31 cellular contexts compared by ENCODE assay signal in genomic region chr1:6105763-6106162, GRCh38.
DNase-seq lines count a peak whose midpoint lies in the region; ATAC-seq and TF ChIP-seq lines count a peak whose summit lies in the region.
"Had no signal": no experiment of that assay in that cellular context is flagged by ENCODE, and none has a peak within 500 bp of the region (broad histone marks: within the 10 kb centered on the region; RNA-seq: fewer than 3 reads in every experiment).

No MANE protein-coding gene starts in this region.

- H4K91ac ChIP-seq in H9 (ENCODE audit: insufficient read length, low read depth, low read length) (no peak overlapping the region), neuronal stem cell (ENCODE audit: low read depth, low read length, poor library complexity) (no peak overlapping the region)

- H3K27ac Mint-ChIP-seq in H9, result no peak overlapping the region
- H3K27ac Mint-ChIP-seq: activated naive CD4-positive, alpha-beta T cell treated with anti-CD3 and anti-CD28 coated beads, Interleukin-2, amount 10 ng/mL, durations not matched to agents 7 days and 5 days; natural killer cell treated with Interleukin-12 subunit alpha and Interleukin-12 subunit beta and Interleukin-15 and Interleukin-18, amount 100 ng/mL, for 72 hours had no signal

- no peaks in the 10 kb centered on the region for H3K23me2 ChIP-seq in H9 (ENCODE audit: insufficient read length, low read depth, low read length, poor library complexity, severe bottlenecking)

- no CpG with 5 or more reads among the region's 7 CpGs for WGBS in H9 (ENCODE audit: extremely low coverage, insufficient read length, low lambda C conversion rate)
- no CpG with 5 or more reads among the region's 7 CpGs for WGBS in neuronal stem cell (ENCODE audit: extremely low coverage in 2 of 2, insufficient read length in 2 of 2, insufficient replicate concordance in 1 of 2), 2 donors

- H2AK5ac ChIP-seq in H9 (ENCODE audit: insufficient read length, low read length) (no peak overlapping the region), neuronal stem cell (ENCODE audit: low read depth, low read length) (no peak overlapping the region)

- peaks cover 3% of the 10 kb centered on the region for H4K20me1 ChIP-seq in H9 (ENCODE audit: control insufficient read depth, insufficient read depth, insufficient read length)

- no peaks in the 10 kb centered on the region for H3K79me1 ChIP-seq in H9 (ENCODE audit: insufficient read depth, low read depth, low read length, poor library complexity, severe bottlenecking)
- no peaks in the 10 kb centered on the region for H3K79me1 ChIP-seq in neuronal stem cell (ENCODE audit: low read depth, low read length)

- H3K14ac ChIP-seq in H9 (ENCODE audit: insufficient read depth, low read length) (no peak overlapping the region), neuronal stem cell (ENCODE audit: low read length) (no peak overlapping the region)

- DNase-seq in NCI-H82 (lab: John Stamatoyannopoulos, UW), result peak; percentile 30
- DNase-seq in NCI-H82 treated with DMSO at 0.1 percent for 48 hours (lab: John Stamatoyannopoulos, UW; ENCODE audit: unreplicated experiment), result no peak
- no peak for DNase-seq in H9
- DNase-seq in RPMI8226, result peak; percentile 42
- DNase-seq in neuronal stem cell (ENCODE audit: low spot score), result no peak
- no peak for DNase-seq in NCI-H187 (lab: John Stamatoyannopoulos, UW)
- DNase-seq: activated CD4-positive, alpha-beta T cell treated with anti-CD3 and anti-CD28 coated beads, Interleukin-2, amount 50 U/mL, for 1 hour; activated naive CD4-positive, alpha-beta T cell treated with anti-CD3 and anti-CD28 coated beads, Interleukin-2, amount 10 ng/mL, durations not matched to agents 7 days and 5 days; AML-193; amniotic stem cell; DMS79; effector CD4-positive, alpha-beta T cell; GF-D8; HCEC 1CT; NCI-H1417; NCI-H2107; NCI-H446; NCI-H774; SHP77 treated with DMSO at 0.1 percent for 48 hours; stimulated activated naive CD4-positive, alpha-beta T cell treated with Interleukin-2 at 50 U/mL for 16 hours; T-helper 9 cell; testis had no signal

- H2AFZ ChIP-seq in H9 (ENCODE audit: low read length) (no peak overlapping the region), neuronal stem cell (ENCODE audit: low read length) (no peak overlapping the region)
- H2AFZ ChIP-seq: PC-9 had no signal

- no peak overlapping the region for H3K23ac ChIP-seq in H9 (ENCODE audit: insufficient read length, low read depth, low read length)
- peak overlapping the region; percentile 20 for H3K23ac ChIP-seq in neuronal stem cell (ENCODE audit: low read depth, low read length, poor library complexity)

- H4K8ac ChIP-seq in H9 (replicated peaks; ENCODE audit: insufficient read length, low read depth, low read length) (no peak overlapping the region), neuronal stem cell (ENCODE audit: low read depth, low read length) (no peak overlapping the region)

- H3K4me1 ChIP-seq in H9 (ENCODE audit: insufficient read depth, low read length) (no peaks in the 10 kb centered on the region), neuronal stem cell (ENCODE audit: control insufficient read depth in 2 of 2, insufficient read depth in 1 of 2, low read depth in 1 of 2, low read length in 2 of 2) (peaks cover 0 to 15% of the 10 kb centered on the region in 2 donors)
- H3K4me1 ChIP-seq: breast epithelium, vagina had no signal

- H3K4me3 ChIP-seq in neuronal stem cell (ENCODE audit: low read length in 2 of 2), result no peak overlapping the region
- H3K4me3 ChIP-seq: breast epithelium, lung, mucosa of descending colon, PC-9, testis, vagina had no signal

- no peak overlapping the region for H3K4ac ChIP-seq in H9 (ENCODE audit: low read depth, low read length)
- H3K4ac ChIP-seq in neuronal stem cell (ENCODE audit: low read length), result no peak overlapping the region

- no peaks in the 10 kb centered on the region; a peak in 1 of 7 replicates for H3K36me3 Mint-ChIP-seq in H9 (ENCODE audit: insufficient read depth in 1 of 3, low read depth in 3 of 3)
- H3K36me3 Mint-ChIP-seq: activated naive CD4-positive, alpha-beta T cell treated with anti-CD3 and anti-CD28 coated beads, Interleukin-2, amount 10 ng/mL, durations not matched to agents 7 days and 5 days; natural killer cell treated with Interleukin-12 subunit alpha and Interleukin-12 subunit beta and Interleukin-15 and Interleukin-18, amount 100 ng/mL, for 72 hours had no signal

- TF ChIP-seq CTCF in H9 (conservative IDR thresholded peaks at IDR 0.05), result peak; percentile 25; the same call in 2 of the 3 replicates

- H3T11ph ChIP-seq in H9 (ENCODE audit: low read length), result no peak overlapping the region

- no peak overlapping the region for H3K4me2 ChIP-seq in H9 (ENCODE audit: insufficient read depth, insufficient read length, low read length)
- H3K4me2 ChIP-seq in neuronal stem cell (ENCODE audit: insufficient read depth, low read length, poor library complexity, severe bottlenecking), result no peak overlapping the region
- H3K4me2 ChIP-seq: PC-9 had no signal

- H3K27me3 ChIP-seq in H9 (ENCODE audit: insufficient read depth, low read length), result no peaks in the 10 kb centered on the region
- H3K27me3 ChIP-seq in neuronal stem cell (ENCODE audit: control insufficient read depth in 3 of 3, insufficient read depth in 3 of 3, low read depth in 1 of 3, low read length in 3 of 3), result peaks cover 0 to 31% (median 0%) of the 10 kb centered on the region in 3 experiments
- H3K27me3 ChIP-seq: testis, vagina had no signal

- no peak overlapping the region for H3K56ac ChIP-seq in H9 (ENCODE audit: insufficient read length, low read depth, low read length)

- no peaks in the 10 kb centered on the region for H3K79me2 ChIP-seq in H9 (ENCODE audit: insufficient read depth, low read length)

- H3K27ac ChIP-seq in H9 (ENCODE audit: insufficient read length, low read depth, low read length) (no peak overlapping the region), neuronal stem cell (replicated peaks; ENCODE audit: low read length) (no peak overlapping the region)
- H3K27ac ChIP-seq: breast epithelium, epithelial cell of prostate, PC-9, testis, vagina had no signal

- H3K9me3 Mint-ChIP-seq in H9, result peaks cover 3 to 6% of the 10 kb centered on the region in 2 experiments; a peak in 4 of 5 replicates

- H3K27me3 Mint-ChIP-seq in H9 (ENCODE audit: low read depth), result peaks cover 2% of the 10 kb centered on the region

- H3K9ac ChIP-seq in H9 (ENCODE audit: extremely low read depth, insufficient read length, low read length) (no peak overlapping the region), neuronal stem cell (ENCODE audit: low read depth, low read length, poor library complexity) (no peak overlapping the region)

- no peak overlapping the region for H2BK20ac ChIP-seq in H9 (ENCODE audit: low read depth, low read length, poor library complexity, severe bottlenecking)

- H3K18ac ChIP-seq in H9 (ENCODE audit: insufficient read length, low read depth, low read length) (no peak overlapping the region), neuronal stem cell (ENCODE audit: low read length) (peak overlapping the region; percentile 87)

- H2BK120ac ChIP-seq in H9 (ENCODE audit: low read depth, low read length, poor library complexity, severe bottlenecking), result no peak overlapping the region
- H2BK120ac ChIP-seq in neuronal stem cell (ENCODE audit: low read depth, low read length), result no peak overlapping the region

- no peak overlapping the region for H4K5ac ChIP-seq in H9 (ENCODE audit: insufficient read length, low read depth, low read length)

- H2BK15ac ChIP-seq in H9 (ENCODE audit: low read depth, low read length) (no peak overlapping the region), neuronal stem cell (ENCODE audit: low read length) (no peak overlapping the region)

- H2BK5ac ChIP-seq in H9 (ENCODE audit: insufficient read length, low read length), result no peak overlapping the region
- peak overlapping the region; percentile 90 for H2BK5ac ChIP-seq in neuronal stem cell (ENCODE audit: low read length)

- no peak overlapping the region for H3K4me3 Mint-ChIP-seq in H9
- H3K4me3 Mint-ChIP-seq: activated naive CD4-positive, alpha-beta T cell treated with anti-CD3 and anti-CD28 coated beads, Interleukin-2, amount 10 ng/mL, durations not matched to agents 7 days and 5 days; natural killer cell treated with Interleukin-12 subunit alpha and Interleukin-12 subunit beta and Interleukin-15 and Interleukin-18, amount 100 ng/mL, for 72 hours had no signal

- H3K4me1 Mint-ChIP-seq in H9, result peaks cover 0 to 4% of the 10 kb centered on the region in 2 experiments; a peak in 2 of 4 replicates
- H3K4me1 Mint-ChIP-seq: activated naive CD4-positive, alpha-beta T cell treated with anti-CD3 and anti-CD28 coated beads, Interleukin-2, amount 10 ng/mL, durations not matched to agents 7 days and 5 days had no signal

- ATAC-seq in HG02840 (IDR thresholded peaks at IDR 0.05; ENCODE audit: low FRiP score, unreplicated experiment), result no peak
- ATAC-seq in HG02885 (IDR thresholded peaks at IDR 0.05; ENCODE audit: poor library complexity, unreplicated experiment), result no peak
- ATAC-seq: natural killer cell treated with Interleukin-12 subunit alpha and Interleukin-12 subunit beta and Interleukin-15 and Interleukin-18, amount 100 ng/mL, for 72 hours had no signal

- no peaks in the 10 kb centered on the region for H3K36me3 ChIP-seq in neuronal stem cell (replicated peaks in 1 of 2; ENCODE audit: control insufficient read depth in 2 of 2, insufficient read depth in 2 of 2, low read length in 2 of 2)
- H3K36me3 ChIP-seq: breast epithelium, vagina had no signal

- H2BK12ac ChIP-seq in H9 (ENCODE audit: insufficient read length, low read depth, low read length) (no peak overlapping the region), neuronal stem cell (ENCODE audit: low read length) (no peak overlapping the region)

- H3K9me3 ChIP-seq in H9 (ENCODE audit: control insufficient read depth, low read depth, low read length), result no peaks in the 10 kb centered on the region
- peaks cover 0 to 5% of the 10 kb centered on the region in 2 donors for H3K9me3 ChIP-seq in neuronal stem cell (replicated peaks in 1 of 2; ENCODE audit: control insufficient read depth in 2 of 2, insufficient read depth in 1 of 2, low read depth in 1 of 2, low read length in 2 of 2)
- H3K9me3 ChIP-seq: breast epithelium, mucosa of descending colon, testis, vagina had no signal

Comparison
In these comparisons a context has a peak if more than half of its experiments do, and no peak if none do; other contexts are left out.
1. DNase-seq: peak in NCI-H82 (single experiment) and RPMI8226 (single experiment); none in NCI-H82 treated with DMSO at 0.1 percent for 48 hours (single experiment), H9 (single experiment), neuronal stem cell (single experiment) and NCI-H187 (0 of 2).